In genomic region chr14:105311838-105312237, GRCh38 we compare ENCODE assay signal across 15 cellular contexts.
"Had no signal": no experiment of that assay in that cellular context is flagged by ENCODE, and none has a peak within 500 bp of the region (broad histone marks: within the 10 kb centered on the region; RNA-seq: fewer than 3 reads in every experiment).

No MANE protein-coding gene starts in this region.

- ATAC-seq: activated CD4-positive, alpha-beta T cell treated with anti-CD3 and anti-CD28 coated beads for 36 hours; foreskin keratinocyte; left lobe of liver; natural killer cell; psoas muscle; T-cell; upper lobe of right lung had no signal

- H3K36me3 ChIP-seq: adrenal gland, upper lobe of right lung had no signal

- DNase-seq: activated CD4-positive, alpha-beta T cell treated with anti-CD3 and anti-CD28 coated beads for 36 hours; activated naive CD4-positive, alpha-beta T cell treated with anti-CD3 and anti-CD28 coated beads, Interleukin-2, amount 10 ng/mL, durations not matched to agents 7 days and 5 days; adrenal gland; foreskin keratinocyte; immature natural killer cell; mammary epithelial cell; natural killer cell; psoas muscle; stimulated activated CD4-positive, alpha-beta T cell treated with anti-CD3 and anti-CD28 coated beads, Interleukin-12 subunit alpha, Interleukin-12 subunit beta, amount 100 ng/mL, for 4 hours; stimulated activated naive CD4-positive, alpha-beta T cell; T-cell; T1000; testis; upper lobe of right lung had no signal

- H3K27ac ChIP-seq: adrenal gland, foreskin keratinocyte, psoas muscle, testis, upper lobe of right lung had no signal

- H3K4me3 ChIP-seq: adrenal gland, psoas muscle, testis, upper lobe of right lung had no signal

- H3K27me3 ChIP-seq: adrenal gland, foreskin keratinocyte, testis, upper lobe of right lung had no signal
